ENCODE assay signal across 8 cellular contexts in genomic region chr1:107141491-107142369, GRCh38. TPM values are rescaled to one million over a fixed set of nuclear protein-coding genes. Genes with fewer than 3 reads are reported as not detected.
A peak's percentile ranks its signal among the peaks of the same experiment; 100 is the strongest.
DNase-seq lines count a peak whose midpoint lies in the region; ATAC-seq and TF ChIP-seq lines count a peak whose summit lies in the region.

No MANE protein-coding gene starts in this region.

- peak overlapping the region; percentile 11; the same call in 1 of the 2 replicates for H3K27ac ChIP-seq in VCaP
- H3K27ac ChIP-seq in mesendoderm (ENCODE audit: low read depth, low read length), result peak overlapping the region; percentile 57
- H3K27ac ChIP-seq in tibial artery, result no peak overlapping the region

- H3K79me2 ChIP-seq in mesendoderm (ENCODE audit: control insufficient read depth, insufficient read depth, low read length), result no peaks in the 10 kb centered on the region

- H3K4me1 ChIP-seq in mesendoderm (ENCODE audit: control insufficient read depth, low read depth, low read length) (peaks cover 5% of the 10 kb centered on the region), tibial artery (peaks cover 0 to 24% (median 21%) of the 10 kb centered on the region in 4 donors)

- peak; percentile 46 for ATAC-seq in GM21737 (IDR thresholded peaks at IDR 0.05; ENCODE audit: unreplicated experiment)

- no peak overlapping the region for H2AK5ac ChIP-seq in mesendoderm (ENCODE audit: low read length)

- no peaks in the 10 kb centered on the region for H3K9me3 ChIP-seq in tibial artery

- peak overlapping the region; percentile 75 for H3K56ac ChIP-seq in mesendoderm (ENCODE audit: low read length)

- H3K18ac ChIP-seq in mesendoderm (ENCODE audit: low read length), result peak overlapping the region; percentile 89

- H4K5ac ChIP-seq in mesendoderm (ENCODE audit: low read length), result no peak overlapping the region

- peak overlapping the region; percentile 17 for H3K4ac ChIP-seq in mesendoderm (ENCODE audit: low read depth, low read length)

- peak overlapping the region; percentile 47 for H3K4me3 ChIP-seq in epithelial cell of esophagus (ENCODE audit: low read length)
- H3K4me3 ChIP-seq in mesendoderm (ENCODE audit: low read length), result peak overlapping the region; percentile 47
- peak overlapping the region; percentile 46 to 49 for H3K4me3 ChIP-seq in tibial artery

- H2BK5ac ChIP-seq in mesendoderm (ENCODE audit: low read length), result no peak overlapping the region

- peak overlapping the region; percentile 8 for H2BK15ac ChIP-seq in mesendoderm (replicated peaks; ENCODE audit: low read depth)

- no CpG with 5 or more reads among the region's 44 CpGs for WGBS in mesendoderm (ENCODE audit: extremely low coverage, insufficient coverage, low lambda C conversion rate)

- peak; percentile 78 for DNase-seq in DMS79 treated with DMSO at 0.1 percent for 48 hours (lab: John Stamatoyannopoulos, UW)
- peak; percentile 64 for DNase-seq in NCI-H1417 treated with DMSO at 0.1 percent for 48 hours (lab: John Stamatoyannopoulos, UW)
- peak; percentile 68 for DNase-seq in epithelial cell of esophagus (ENCODE audit: low read depth)
- peak; percentile 69 for DNase-seq in mesendoderm
- DNase-seq in tibial artery, result no peak
- DNase-seq in GM19240 (ENCODE audit: insufficient read length, low spot score), result no peak

- TF ChIP-seq CTCF in VCaP (conservative IDR thresholded peaks at IDR 0.05) (peak; percentile 77), epithelial cell of esophagus (IDR thresholded peaks at IDR 0.05; ENCODE audit: insufficient read depth, low read depth, low read length, missing control alignments) (peak; percentile 56), tibial artery (IDR thresholded peaks at IDR 0.05) (peak in 1 of 2 experiments; percentile 62)

- H3K79me1 ChIP-seq in mesendoderm (ENCODE audit: low read length), result no peaks in the 10 kb centered on the region

- H3K36me3 ChIP-seq in mesendoderm (ENCODE audit: control insufficient read depth, insufficient read depth, low read length), result no peaks in the 10 kb centered on the region
- no peaks in the 10 kb centered on the region for H3K36me3 ChIP-seq in tibial artery

- peak overlapping the region; percentile 85 for H3K4me2 ChIP-seq in mesendoderm (ENCODE audit: low read length)

- peak overlapping the region; percentile 62 for H3K9ac ChIP-seq in mesendoderm (ENCODE audit: low read length)

- no peak overlapping the region for H4K8ac ChIP-seq in mesendoderm (ENCODE audit: low read depth, low read length)

- intact Hi-C loops in tibial artery (cut with DNase I; ENCODE audit: low total_unique reads), result no loop called here

- H3K27me3 ChIP-seq in mesendoderm (ENCODE audit: insufficient read depth, low read length, poor library complexity), result no peaks in the 10 kb centered on the region
- peaks cover 0 to 33% of the 10 kb centered on the region in 2 donors for H3K27me3 ChIP-seq in tibial artery

- H2BK120ac ChIP-seq in mesendoderm (ENCODE audit: low read depth, low read length), result peak overlapping the region; percentile 35

- H3K23ac ChIP-seq in mesendoderm (ENCODE audit: low read length), result no peak overlapping the region

RNA-seq across cellular contexts. Expression of gene NTNG1, which starts 0.9 kb away (rescaled TPM):
- 6.0 TPM for polyA plus RNA-seq in mesendoderm (2013, experiment 1 of 2)
- 6.0 TPM for polyA plus RNA-seq in mesendoderm (2013, experiment 2 of 2)

Comparison
In these comparisons a context has a peak if more than half of its experiments do, and no peak if none do; other contexts are left out.
1. DNase-seq: peak in DMS79 treated with DMSO at 0.1 percent for 48 hours (single experiment), NCI-H1417 treated with DMSO at 0.1 percent for 48 hours (single experiment), epithelial cell of esophagus (single experiment) and mesendoderm (single experiment); none in tibial artery (0 of 2) and GM19240 (single experiment).
2. H3K27ac ChIP-seq: peak in VCaP (single experiment) and mesendoderm (single experiment); none in tibial artery (0 of 2).
3. Peak in every context shown above with its lines, with median percentiles within 50 percentile points of each other: H3K4me3 ChIP-seq.